ENCODE assay signal across 25 cellular contexts in the genomic region with DNA sequence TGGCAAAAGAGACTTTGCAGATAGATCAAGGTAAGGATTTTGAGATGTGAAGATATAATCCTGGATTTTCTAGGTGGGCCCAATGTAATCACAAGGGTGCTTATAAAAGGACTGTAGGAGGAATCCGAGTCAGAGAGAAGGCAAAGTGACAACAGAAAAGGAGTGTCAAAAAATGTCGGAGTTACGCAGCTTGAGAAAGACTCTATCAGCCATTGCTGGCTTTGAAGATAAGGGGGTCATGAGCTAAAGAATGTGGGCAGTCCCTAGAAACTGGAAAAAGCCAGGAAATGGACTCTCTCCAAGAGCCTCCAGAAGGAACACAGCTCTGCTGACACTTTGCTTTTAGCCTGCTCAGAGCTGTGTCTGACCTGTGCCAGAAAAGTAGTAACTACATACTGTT. TPM values are rescaled to one million over a fixed set of nuclear protein-coding genes. Genes with fewer than 3 reads are reported as not detected.
DNase-seq lines count a peak whose midpoint lies in the region; ATAC-seq, FAIRE-seq and TF ChIP-seq lines count a peak whose summit lies in the region.
"Had no signal": no experiment of that assay in that cellular context is flagged by ENCODE, and none has a peak within 500 bp of the region (broad histone marks: within the 10 kb centered on the region; RNA-seq: fewer than 3 reads in every experiment).

No MANE protein-coding gene starts in this region.

- TF ChIP-seq EP300 in K562 (IDR thresholded peaks at IDR 0.05; ENCODE audit: low read length): peak; percentile 65; the same call in 1 of the 2 replicates

- no peak for TF ChIP-seq POLR2A in K562 (conservative IDR thresholded peaks at IDR 0.05)
- TF ChIP-seq POLR2A in right lobe of liver (IDR thresholded peaks at IDR 0.05): no peak

- no peaks in the 10 kb centered on the region for H3K4me1 ChIP-seq in CD8-positive, alpha-beta memory T cell (ENCODE audit: insufficient read depth, low read length)
- peaks cover 15 to 17% of the 10 kb centered on the region in 2 experiments; a peak in 4 of 5 replicates for H3K4me1 ChIP-seq in K562 (replicated peaks in 1 of 2; ENCODE audit: control insufficient read depth in 2 of 2, insufficient read depth in 2 of 2, low read length in 2 of 2)
- H3K4me1 ChIP-seq in right lobe of liver: peaks cover 0 to 11% (median 0%) of the 10 kb centered on the region in 4 donors
- H3K4me1 ChIP-seq: BE2C had no signal

- peak overlapping the region; percentile 98 for H2AFZ ChIP-seq in K562 (ENCODE audit: low read depth, low read length)
- H2AFZ ChIP-seq: PC-9 had no signal

- no peaks in the 10 kb centered on the region for H3K9me3 Mint-ChIP-seq in CD8-positive, alpha-beta memory T cell
- H3K9me3 Mint-ChIP-seq: activated naive CD4-positive, alpha-beta T cell treated with anti-CD3 and anti-CD28 coated beads, Interleukin-2, amount 50 U/mL, for 72 hours; activated T-helper 1 cell treated with anti-CD3 and anti-CD28 coated beads, Interleukin-12 subunit alpha, Interleukin-12 subunit beta, Interleukin-2, Interleukin-4 antibody, amounts not matched to agents 30 ng/mL and 10 ng/mL and 1 ng/mL, durations not matched to agents 14 hours and 24 hours and 36 hours; T-cell had no signal

- H3K9me1 ChIP-seq in K562 (ENCODE audit: control insufficient read depth, insufficient read depth, low read length): no peaks in the 10 kb centered on the region

- TF ChIP-seq CTCF in K562 (IDR thresholded peaks at IDR 0.05 in 2 of 3, conservative IDR thresholded peaks at IDR 0.05 in 1 of 3; ENCODE audit: insufficient read depth in 2 of 3, low read depth in 1 of 3, low read length in 3 of 3) (no peak), right lobe of liver (IDR thresholded peaks at IDR 0.05) (no peak)

- H3K4me3 Mint-ChIP-seq in CD8-positive, alpha-beta memory T cell: no peak overlapping the region
- H3K4me3 Mint-ChIP-seq: activated CD4-positive, alpha-beta T cell treated with anti-CD3 and anti-CD28 coated beads for 36 hours; activated T-helper 1 cell treated with anti-CD3 and anti-CD28 coated beads, Interleukin-12 subunit alpha, Interleukin-12 subunit beta, Interleukin-2, Interleukin-4 antibody, amounts not matched to agents 30 ng/mL and 10 ng/mL and 1 ng/mL, durations not matched to agents 14 hours and 24 hours and 36 hours; T-cell had no signal

- no peaks in the 10 kb centered on the region for H3K79me2 ChIP-seq in K562 (ENCODE audit: control insufficient read depth, insufficient read depth, low read length)

- H4K20me1 ChIP-seq in K562 (replicated peaks; ENCODE audit: control insufficient read depth, insufficient read depth, low read length): no peaks in the 10 kb centered on the region

- H3K36me3 Mint-ChIP-seq in CD8-positive, alpha-beta memory T cell: no peaks in the 10 kb centered on the region
- H3K36me3 Mint-ChIP-seq: activated naive CD4-positive, alpha-beta T cell treated with anti-CD3 and anti-CD28 coated beads, Interleukin-2, amount 50 U/mL, for 72 hours; T-cell had no signal

- H3K4me2 ChIP-seq in K562 (ENCODE audit: insufficient read depth, low read length): peak overlapping the region; percentile 65
- H3K4me2 ChIP-seq: PC-9 had no signal

- peaks cover 3 to 9% (median 6%) of the 10 kb centered on the region in 3 donors for H3K4me1 Mint-ChIP-seq in CD8-positive, alpha-beta memory T cell

- intact Hi-C loops in K562 (cut with micrococcal nuclease) (no loop called here), right lobe of liver (cut with DNase I) (no loop called here)

- POLR2A ChIA-PET in CD8-positive, alpha-beta memory T cell (lab: Charles Lee): interaction anchor here (0.9 kb wide), 1 partner anchor 10 kb away, joined by 3 read pairs; no protein-coding TSS in a partner anchor
- POLR2A ChIA-PET in K562 (lab: Yijun Ruan, JAX): interaction anchor here (0.6 to 1.6 kb wide), 4 partner anchors 9 to 294 kb away, joined by 3 to 11 read pairs (median 6); partner anchors contain the start of genes CALHM4 and RWDD1

- H3K9me3 ChIP-seq in CD8-positive, alpha-beta memory T cell (ENCODE audit: low read length): no peaks in the 10 kb centered on the region
- H3K9me3 ChIP-seq in K562 (replicated peaks; ENCODE audit: control insufficient read depth, insufficient read depth, low read depth, low read length) (no peaks in the 10 kb centered on the region), right lobe of liver (no peaks in the 10 kb centered on the region)
- H3K9me3 ChIP-seq: BE2C, esophagus squamous epithelium, heart right ventricle had no signal

- WGBS in K562 (ENCODE audit: insufficient coverage, low coverage, missing lambda C conversion rate): 0% methylated on average over 3 of the region's 3 CpGs
- WGBS in right lobe of liver (ENCODE audit: insufficient coverage, low coverage, low lambda C conversion rate, missing lambda C conversion rate): 53% methylated on average over 3 of the region's 3 CpGs

- H3K4me3 ChIP-seq in CD8-positive, alpha-beta memory T cell (ENCODE audit: low read length): no peak overlapping the region
- H3K4me3 ChIP-seq in K562: no peak overlapping the region
- no peak overlapping the region for H3K4me3 ChIP-seq in right lobe of liver
- H3K4me3 ChIP-seq: esophagus squamous epithelium, heart right ventricle, PC-9 had no signal

- in situ Hi-C loops in K562 (cut with MboI): no loop called here

- H3K27ac ChIP-seq in CD8-positive, alpha-beta memory T cell (ENCODE audit: low read depth, low read length): peak overlapping the region; percentile 17
- H3K27ac ChIP-seq in K562 (ENCODE audit: extremely low read depth, low read depth, low read length): peak overlapping the region; percentile 65
- H3K27ac ChIP-seq in right lobe of liver: no peak overlapping the region
- H3K27ac ChIP-seq: esophagus squamous epithelium, heart right ventricle, PC-9 had no signal

- peak; percentile 87 for FAIRE-seq in K562 (lab: Jason Lieb, UNC)
- FAIRE-seq: A204.1, H54 had no signal

- TF ChIP-seq RAD21 in K562 (CRISPR knock-in tag; conservative IDR thresholded peaks at IDR 0.05 in 1 of 2, IDR thresholded peaks at IDR 0.05 in 1 of 2): no peak

- H3K27me3 ChIP-seq in CD8-positive, alpha-beta memory T cell (ENCODE audit: insufficient read depth, low read length, poor library complexity, severe bottlenecking): peaks cover 7% of the 10 kb centered on the region
- H3K27me3 ChIP-seq in K562 (ENCODE audit: control insufficient read depth in 2 of 2, insufficient read depth in 2 of 2, low read length in 2 of 2) (no peaks in the 10 kb centered on the region), right lobe of liver (no peaks in the 10 kb centered on the region)
- H3K27me3 ChIP-seq: BE2C, esophagus squamous epithelium had no signal

- peak overlapping the region in 1 of 2 experiments; percentile 53; a peak in 2 of 4 replicates for H3K9ac ChIP-seq in K562 (ENCODE audit: insufficient read depth in 1 of 2, low read depth in 2 of 2, low read length in 2 of 2)

- peak; percentile 82 for ATAC-seq in K562
- ATAC-seq in right lobe of liver: peak; percentile 40 to 66 (median 53)
- no peak for ATAC-seq in HG03521 (IDR thresholded peaks at IDR 0.05; ENCODE audit: unreplicated experiment)
- ATAC-seq: activated CD4-positive, alpha-beta T cell treated with anti-CD3 and anti-CD28 coated beads for 36 hours; activated naive CD4-positive, alpha-beta T cell treated with anti-CD3 and anti-CD28 coated beads, Interleukin-2, amount 50 U/mL, for 72 hours; T-cell had no signal

- H3K27me3 Mint-ChIP-seq in CD8-positive, alpha-beta memory T cell: peaks cover 13 to 34% of the 10 kb centered on the region in 2 donors

- no peak overlapping the region for H3K27ac Mint-ChIP-seq in CD8-positive, alpha-beta memory T cell
- H3K27ac Mint-ChIP-seq: activated CD4-positive, alpha-beta T cell treated with anti-CD3 and anti-CD28 coated beads for 36 hours; activated naive CD4-positive, alpha-beta T cell treated with anti-CD3 and anti-CD28 coated beads, Interleukin-2, amount 50 U/mL, for 72 hours; activated T-helper 1 cell treated with anti-CD3 and anti-CD28 coated beads, Interleukin-12 subunit alpha, Interleukin-12 subunit beta, Interleukin-2, Interleukin-4 antibody, amounts not matched to agents 30 ng/mL and 10 ng/mL and 1 ng/mL, durations not matched to agents 14 hours and 24 hours and 36 hours; T-cell had no signal

- DNase-seq in CD8-positive, alpha-beta memory T cell: no peak
- DNase-seq in K562 (ENCODE audit: extremely low read depth in 1 of 4, low spot score in 3 of 4): peak; percentile 21 to 81 (median 46)
- DNase-seq in right lobe of liver: no peak
- no peak for DNase-seq in islet precursor cell
- no peak for DNase-seq in Ammon's horn (ENCODE audit: low spot score)
- DNase-seq: activated CD4-positive, alpha-beta T cell treated with anti-CD3 and anti-CD28 coated beads for 36 hours; BE2C; effector CD8-positive, alpha-beta T cell; EL; esophagus squamous epithelium; heart right ventricle; KBM-7; NCI-H82; PC-9; SIG-M5; stimulated activated CD8-positive, alpha-beta memory T cell treated with anti-CD3 and anti-CD28 coated beads, Interleukin-4, amount 100 ng/mL, for 48 hours; T-cell had no signal

- CTCF ChIA-PET in CD8-positive, alpha-beta memory T cell (lab: Charles Lee): interaction anchor here (1.1 to 1.9 kb wide), 4 partner anchors 9 to 294 kb away, joined by 4 to 13 read pairs (median 7); partner anchors contain the start of genes CALHM4 and RWDD1
- CTCF ChIA-PET in K562 (lab: Yijun Ruan, JAX; ENCODE audit: low intra/inter-chr PET ratio): no interaction called here

- no peaks in the 10 kb centered on the region for H3K36me3 ChIP-seq in CD8-positive, alpha-beta memory T cell (ENCODE audit: insufficient read depth, low read length)
- no peaks in the 10 kb centered on the region for H3K36me3 ChIP-seq in K562 (ENCODE audit: control insufficient read depth, insufficient read depth, low read length)
- no peaks in the 10 kb centered on the region for H3K36me3 ChIP-seq in right lobe of liver
- H3K36me3 ChIP-seq: BE2C, esophagus squamous epithelium, heart right ventricle had no signal

- BruUV-seq in K562 (replicated peaks; lab: Mats Ljungman, UMichigan): no TSS peak

RNA-seq across cellular contexts. Expression of gene RWDD1, which starts 8.7 kb away (rescaled TPM):
- 10 to 100 TPM; 54.6 to 56.2 TPM for total RNA-seq in CD8-positive, alpha-beta memory T cell
- 67.8 TPM for polyA plus RNA-seq in CD8-positive, alpha-beta memory T cell
- total RNA-seq in K562 (2011; cell fraction: chromatin; rRNA removed; ENCODE audit: low replicate concordance): 5.0 and 8.2 TPM in 2 replicates
- total RNA-seq in K562 (2011; cell fraction: nucleolus; rRNA removed): 1.8 and 2.4 TPM in 2 replicates
- total RNA-seq in K562 (2011; cell fraction: nucleoplasm; rRNA removed): 6.2 and 6.5 TPM in 2 replicates
- 31.9 and 36.2 TPM in 2 replicates for total RNA-seq in K562 (2014; rRNA removed)
- total RNA-seq in K562 (2014; rRNA removed; fragmentation: Illumina TruSeq; extraction: Trizol): 63.9 and 72.5 TPM in 2 replicates
- 69.4 and 77.3 TPM in 2 replicates for total RNA-seq in K562 (2015; rRNA removed; fragmentation: Illumina TruSeq; extraction: Trizol)
- 37.3 and 42.8 TPM in 2 replicates for total RNA-seq in K562 (2021)
- 40.4 and 42.9 TPM in 2 replicates for polyA plus RNA-seq in K562 (2011; rRNA removed)
- 14.8 and 24.2 TPM in 2 replicates for polyA plus RNA-seq in K562 (2011; cell fraction: cytosol; rRNA removed)
- 9.8 and 12.7 TPM in 2 replicates for polyA plus RNA-seq in K562 (2011; cell fraction: nucleus; rRNA removed)
- 35.1 and 39.5 TPM in 2 replicates for polyA plus RNA-seq in K562 (2012)
- 64.1 and 89.8 TPM in 2 replicates for polyA plus RNA-seq in K562 (2014; fragmentation: Illumina TruSeq; extraction: Trizol)
- polyA plus RNA-seq in K562 (2014; fragmentation: Nextera tagmentation; extraction: Ambion mirVana): 10 to 100 TPM; 48.7 to 53.2 TPM
- 44.4 and 48.0 TPM in 2 replicates for polyA plus RNA-seq in K562 (2014; rRNA removed)
- 18.0 and 22.8 TPM in 2 replicates for polyA minus RNA-seq in K562 (2011; rRNA and poly(A)+ RNA removed)
- polyA minus RNA-seq in K562 (2011; cell fraction: cytosol; rRNA and poly(A)+ RNA removed): 8.6 and 9.0 TPM in 2 replicates
- polyA minus RNA-seq in K562 (2011; cell fraction: nucleus; rRNA and poly(A)+ RNA removed): 3.9 and 5.7 TPM in 2 replicates
- total RNA-seq in right lobe of liver: 10 to 100 TPM; 14.8 to 22.1 (median 21.2) TPM

RNA-seq across cellular contexts. Expression of gene CALHM4, which starts 9.1 kb away (rescaled TPM):
- total RNA-seq in CD8-positive, alpha-beta memory T cell: not detected
- polyA plus RNA-seq in CD8-positive, alpha-beta memory T cell: not detected
- not detected in 2 replicates for total RNA-seq in K562 (2011; cell fraction: chromatin; rRNA removed; ENCODE audit: low replicate concordance)
- total RNA-seq in K562 (2011; cell fraction: nucleolus; rRNA removed): not detected in 2 replicates
- total RNA-seq in K562 (2011; cell fraction: nucleoplasm; rRNA removed): not detected in 2 replicates
- total RNA-seq in K562 (2014; rRNA removed) (not detected in 2 replicates), K562 (2014; rRNA removed; fragmentation: Illumina TruSeq; extraction: Trizol) (not detected in 2 replicates), K562 (2015; rRNA removed; fragmentation: Illumina TruSeq; extraction: Trizol) (not detected in 2 replicates), K562 (2021) (not detected in 2 replicates), right lobe of liver (not detected)
- polyA plus RNA-seq in K562 (2011; rRNA removed) (not detected in 2 replicates), K562 (2014; fragmentation: Illumina TruSeq; extraction: Trizol) (not detected in 2 replicates), K562 (2014; fragmentation: Nextera tagmentation; extraction: Ambion mirVana) (not detected), K562 (2014; rRNA removed) (not detected in 2 replicates)
- polyA plus RNA-seq in K562 (2011; cell fraction: cytosol; rRNA removed): not detected in 2 replicates
- polyA plus RNA-seq in K562 (2011; cell fraction: nucleus; rRNA removed): not detected in 2 replicates
- not detected in 2 replicates for polyA plus RNA-seq in K562 (2012)
- not detected in 2 replicates for polyA minus RNA-seq in K562 (2011; rRNA and poly(A)+ RNA removed)
- polyA minus RNA-seq in K562 (2011; cell fraction: cytosol; rRNA and poly(A)+ RNA removed): not detected in 2 replicates
- not detected in 2 replicates for polyA minus RNA-seq in K562 (2011; cell fraction: nucleus; rRNA and poly(A)+ RNA removed)
- total RNA-seq: activated CD4-positive, alpha-beta T cell treated with anti-CD3 and anti-CD28 coated beads for 36 hours; activated naive CD4-positive, alpha-beta T cell treated with anti-CD3 and anti-CD28 coated beads, Interleukin-2, amount 50 U/mL, for 72 hours; activated T-helper 1 cell treated with anti-CD3 and anti-CD28 coated beads, Interleukin-12 subunit alpha, Interleukin-12 subunit beta, Interleukin-2, Interleukin-4 antibody, amounts not matched to agents 30 ng/mL and 10 ng/mL and 1 ng/mL, durations not matched to agents 14 hours and 24 hours and 36 hours; chondrocyte; esophagus squamous epithelium; PC-9; T-cell; ureter had no signal

RNA-seq across cellular contexts. Expression of gene TRAPPC3L, which starts 17.1 kb away (rescaled TPM):
- total RNA-seq in CD8-positive, alpha-beta memory T cell: not detected
- not detected for polyA plus RNA-seq in CD8-positive, alpha-beta memory T cell
- total RNA-seq in K562 (2011; cell fraction: chromatin; rRNA removed; ENCODE audit: low replicate concordance): not detected in 2 replicates
- not detected in 2 replicates for total RNA-seq in K562 (2011; cell fraction: nucleolus; rRNA removed)
- total RNA-seq in K562 (2011; cell fraction: nucleoplasm; rRNA removed): not detected in 2 replicates
- total RNA-seq in K562 (2014; rRNA removed): not detected in 2 replicates
- not detected in 2 replicates for total RNA-seq in K562 (2014; rRNA removed; fragmentation: Illumina TruSeq; extraction: Trizol)
- not detected in 2 replicates for total RNA-seq in K562 (2015; rRNA removed; fragmentation: Illumina TruSeq; extraction: Trizol)
- not detected in 2 replicates for total RNA-seq in K562 (2021)
- polyA plus RNA-seq in K562 (2011; rRNA removed): not detected in 2 replicates
- not detected in 2 replicates for polyA plus RNA-seq in K562 (2011; cell fraction: cytosol; rRNA removed)
- not detected in 2 replicates for polyA plus RNA-seq in K562 (2011; cell fraction: nucleus; rRNA removed)
- 0.04 TPM in 1 of 2 replicates, not detected in the other for polyA plus RNA-seq in K562 (2012)
- not detected in 2 replicates for polyA plus RNA-seq in K562 (2014; fragmentation: Illumina TruSeq; extraction: Trizol)
- polyA plus RNA-seq in K562 (2014; fragmentation: Nextera tagmentation; extraction: Ambion mirVana): not detected
- polyA plus RNA-seq in K562 (2014; rRNA removed): not detected in 2 replicates
- polyA minus RNA-seq in K562 (2011; rRNA and poly(A)+ RNA removed): not detected in 2 replicates
- not detected in 2 replicates for polyA minus RNA-seq in K562 (2011; cell fraction: cytosol; rRNA and poly(A)+ RNA removed)
- polyA minus RNA-seq in K562 (2011; cell fraction: nucleus; rRNA and poly(A)+ RNA removed): not detected in 2 replicates
- under 1 TPM in 2 of 6 experiments, not detected in 4; 0.12 to 0.17 TPM for total RNA-seq in right lobe of liver
- total RNA-seq: activated CD4-positive, alpha-beta T cell treated with anti-CD3 and anti-CD28 coated beads for 36 hours; activated naive CD4-positive, alpha-beta T cell treated with anti-CD3 and anti-CD28 coated beads, Interleukin-2, amount 50 U/mL, for 72 hours; activated T-helper 1 cell treated with anti-CD3 and anti-CD28 coated beads, Interleukin-12 subunit alpha, Interleukin-12 subunit beta, Interleukin-2, Interleukin-4 antibody, amounts not matched to agents 30 ng/mL and 10 ng/mL and 1 ng/mL, durations not matched to agents 14 hours and 24 hours and 36 hours; chondrocyte; esophagus squamous epithelium; lower leg skin; PC-9; T-cell; ureter had no signal

RNA-seq across cellular contexts. Expression of gene CALHM5, which starts 51.2 kb away (rescaled TPM):
- total RNA-seq in CD8-positive, alpha-beta memory T cell: not detected
- polyA plus RNA-seq in CD8-positive, alpha-beta memory T cell: not detected
- 0.05 TPM in 1 of 2 replicates, not detected in the other for total RNA-seq in K562 (2011; cell fraction: chromatin; rRNA removed; ENCODE audit: low replicate concordance)
- not detected in 2 replicates for total RNA-seq in K562 (2011; cell fraction: nucleolus; rRNA removed)
- under 0.01 TPM in 1 of 2 replicates, not detected in the other for total RNA-seq in K562 (2011; cell fraction: nucleoplasm; rRNA removed)
- total RNA-seq in K562 (2014; rRNA removed): under 0.01 and 0.08 TPM in 2 replicates
- total RNA-seq in K562 (2014; rRNA removed; fragmentation: Illumina TruSeq; extraction: Trizol): 0.04 and 0.06 TPM in 2 replicates
- total RNA-seq in K562 (2015; rRNA removed; fragmentation: Illumina TruSeq; extraction: Trizol): under 0.01 TPM in 1 of 2 replicates, not detected in the other
- total RNA-seq in K562 (2021): 0.02 and 0.04 TPM in 2 replicates
- 0.01 TPM in 1 of 2 replicates, not detected in the other for polyA plus RNA-seq in K562 (2011; rRNA removed)
- not detected in 2 replicates for polyA plus RNA-seq in K562 (2011; cell fraction: cytosol; rRNA removed)
- not detected in 2 replicates for polyA plus RNA-seq in K562 (2011; cell fraction: nucleus; rRNA removed)
- polyA plus RNA-seq in K562 (2012): 0.03 and 0.04 TPM in 2 replicates
- 0.01 and 0.06 TPM in 2 replicates for polyA plus RNA-seq in K562 (2014; fragmentation: Illumina TruSeq; extraction: Trizol)
- under 1 TPM in 1 of 2 experiments, not detected in 1; 0.04 TPM for polyA plus RNA-seq in K562 (2014; fragmentation: Nextera tagmentation; extraction: Ambion mirVana)
- 0.05 TPM in 1 of 2 replicates, not detected in the other for polyA plus RNA-seq in K562 (2014; rRNA removed)
- polyA minus RNA-seq in K562 (2011; rRNA and poly(A)+ RNA removed): 0.04 TPM in 1 of 2 replicates, not detected in the other
- not detected in 2 replicates for polyA minus RNA-seq in K562 (2011; cell fraction: cytosol; rRNA and poly(A)+ RNA removed)
- polyA minus RNA-seq in K562 (2011; cell fraction: nucleus; rRNA and poly(A)+ RNA removed): not detected in 2 replicates
- total RNA-seq in right lobe of liver: under 1 TPM; 0.06 to 0.49 (median 0.18) TPM
- total RNA-seq: activated CD4-positive, alpha-beta T cell treated with anti-CD3 and anti-CD28 coated beads for 36 hours; activated naive CD4-positive, alpha-beta T cell treated with anti-CD3 and anti-CD28 coated beads, Interleukin-2, amount 50 U/mL, for 72 hours; activated T-helper 1 cell treated with anti-CD3 and anti-CD28 coated beads, Interleukin-12 subunit alpha, Interleukin-12 subunit beta, Interleukin-2, Interleukin-4 antibody, amounts not matched to agents 30 ng/mL and 10 ng/mL and 1 ng/mL, durations not matched to agents 14 hours and 24 hours and 36 hours; PC-9; T-cell had no signal

RNA-seq across cellular contexts. Expression of gene RSPH4A, which starts 53.7 kb away (rescaled TPM):
- under 1 TPM; 0.11 to 0.28 TPM for total RNA-seq in CD8-positive, alpha-beta memory T cell
- polyA plus RNA-seq in CD8-positive, alpha-beta memory T cell: not detected
- 0.18 TPM in 1 of 2 replicates, not detected in the other for total RNA-seq in K562 (2011; cell fraction: chromatin; rRNA removed; ENCODE audit: low replicate concordance)
- not detected in 2 replicates for total RNA-seq in K562 (2011; cell fraction: nucleolus; rRNA removed)
- 0.46 TPM in 1 of 2 replicates, not detected in the other for total RNA-seq in K562 (2011; cell fraction: nucleoplasm; rRNA removed)
- total RNA-seq in K562 (2014; rRNA removed) (0.14 TPM in 1 of 2 replicates, not detected in the other), K562 (2014; rRNA removed; fragmentation: Illumina TruSeq; extraction: Trizol) (0.11 and 0.32 TPM in 2 replicates), K562 (2015; rRNA removed; fragmentation: Illumina TruSeq; extraction: Trizol) (0.29 and 0.30 TPM in 2 replicates), K562 (2021) (0.11 TPM in 2 replicates), right lobe of liver (under 1 TPM in 3 of 6 experiments, not detected in 3; 0.06 to 0.18 (median 0.16) TPM)
- polyA plus RNA-seq in K562 (2011; rRNA removed) (0.04 and 0.19 TPM in 2 replicates), K562 (2014; fragmentation: Illumina TruSeq; extraction: Trizol) (0.29 and 0.30 TPM in 2 replicates), K562 (2014; fragmentation: Nextera tagmentation; extraction: Ambion mirVana) (under 1 TPM; 0.07 to 0.08 TPM), K562 (2014; rRNA removed) (0.03 and 0.15 TPM in 2 replicates)
- 0.10 TPM in 1 of 2 replicates, not detected in the other for polyA plus RNA-seq in K562 (2011; cell fraction: cytosol; rRNA removed)
- polyA plus RNA-seq in K562 (2011; cell fraction: nucleus; rRNA removed): 0.33 and 0.42 TPM in 2 replicates
- polyA plus RNA-seq in K562 (2012): 0.12 and 0.24 TPM in 2 replicates
- 0.14 and 0.15 TPM in 2 replicates for polyA minus RNA-seq in K562 (2011; rRNA and poly(A)+ RNA removed)
- polyA minus RNA-seq in K562 (2011; cell fraction: cytosol; rRNA and poly(A)+ RNA removed): not detected in 2 replicates
- polyA minus RNA-seq in K562 (2011; cell fraction: nucleus; rRNA and poly(A)+ RNA removed): 0.13 and 0.33 TPM in 2 replicates
- total RNA-seq: chondrocyte had no signal

Comparison
In these comparisons a context has a peak if more than half of its experiments do, and no peak if none do; other contexts are left out.
1. DNase-seq: peak in K562 (4 of 4); none in CD8-positive, alpha-beta memory T cell (0 of 5), right lobe of liver (0 of 3), islet precursor cell (single experiment) and Ammon's horn (single experiment).
2. H3K27ac ChIP-seq: peak in CD8-positive, alpha-beta memory T cell (single experiment) and K562 (single experiment); none in right lobe of liver (0 of 3).